15 cellular contexts compared by ENCODE assay signal in genomic region chr3:48596157-48596556, GRCh38. TPM values are rescaled to one million over a fixed set of nuclear protein-coding genes. Genes with fewer than 3 reads are reported as not detected.
DNase-seq lines count a peak whose midpoint lies in the region; ATAC-seq and TF ChIP-seq lines count a peak whose summit lies in the region.
"Had no signal": no experiment of that assay in that cellular context is flagged by ENCODE, and none has a peak within 500 bp of the region (broad histone marks: within the 10 kb centered on the region; RNA-seq: fewer than 3 reads in every experiment).

No MANE protein-coding gene starts in this region.

- WGBS in trophoblast cell (ENCODE audit: extremely low coverage, insufficient coverage, insufficient read length) = no CpG with 5 or more reads among the region's 5 CpGs

- H3K27ac ChIP-seq in RWPE2 (ENCODE audit: poor library complexity, severe bottlenecking) (peak overlapping the region; percentile 98), fibroblast of lung (ENCODE audit: insufficient read depth, low read length) (peak overlapping the region; percentile 74), trophoblast cell (ENCODE audit: low read depth, low read length) (peak overlapping the region; percentile 93)

- no peaks in the 10 kb centered on the region for H3K9me3 ChIP-seq in RWPE2 (ENCODE audit: severe bottlenecking)
- no peaks in the 10 kb centered on the region for H3K9me3 ChIP-seq in fibroblast of lung (ENCODE audit: control insufficient read depth, insufficient read depth, low read depth, low read length)
- no peaks in the 10 kb centered on the region for H3K9me3 ChIP-seq in trophoblast cell (ENCODE audit: insufficient read depth, low read depth, low read length)

- no peak for TF ChIP-seq CTCF in Calu3 (IDR thresholded peaks at IDR 0.05; ENCODE audit: unreplicated experiment)
- TF ChIP-seq CTCF in RWPE2 (IDR thresholded peaks at IDR 0.05; ENCODE audit: poor library complexity, severe bottlenecking) = no peak
- TF ChIP-seq CTCF in fibroblast of lung (conservative IDR thresholded peaks at IDR 0.05 in 1 of 2, IDR thresholded peaks at IDR 0.05 in 1 of 2; ENCODE audit: low read depth in 1 of 2, low read length in 2 of 2) = no peak

- H4K12ac ChIP-seq in trophoblast cell (ENCODE audit: low read depth, low read length) = peak overlapping the region; percentile 18

- H3K4me1 ChIP-seq in RWPE2 (ENCODE audit: insufficient read depth, poor library complexity, severe bottlenecking) (peaks cover 48% of the 10 kb centered on the region), fibroblast of lung (ENCODE audit: control insufficient read depth, extremely low read depth, insufficient read depth, low read length) (peaks cover 47% of the 10 kb centered on the region), trophoblast cell (ENCODE audit: control insufficient read depth in 1 of 2, insufficient read depth in 2 of 2, low read length in 2 of 2) (peaks cover 55% of the 10 kb centered on the region in 2 experiments)

- H2BK12ac ChIP-seq in trophoblast cell (ENCODE audit: low read length) = peak overlapping the region; percentile 84

- peak overlapping the region; percentile 91 for H2AK5ac ChIP-seq in trophoblast cell (ENCODE audit: low read length)

- H3K9me3 Mint-ChIP-seq in Calu3 (ENCODE audit: low read depth, unreplicated experiment) = no peaks in the 10 kb centered on the region

- H3K4me1 Mint-ChIP-seq in Calu3 (ENCODE audit: low read depth, unreplicated experiment) = peaks cover 13% of the 10 kb centered on the region

- CTCF ChIA-PET in Calu3 (lab: Charles Lee) = interaction anchor here (0.9 kb wide), 1 partner anchor 11 kb away, joined by 3 read pairs; no protein-coding TSS in a partner anchor

- H4K20me1 ChIP-seq in fibroblast of lung (ENCODE audit: control insufficient read depth, extremely low read depth, insufficient read depth, low read length) = no peaks in the 10 kb centered on the region

- ATAC-seq in RWPE2 (ENCODE audit: low read depth) = no peak

- H3K4me3 Mint-ChIP-seq in Calu3 (ENCODE audit: low read depth, unreplicated experiment) = peak overlapping the region; percentile 67

- H3K23ac ChIP-seq in trophoblast cell (ENCODE audit: low read length) = no peak overlapping the region

- no peak overlapping the region for H3K9ac ChIP-seq in fibroblast of lung (ENCODE audit: insufficient read depth, low read length)
- no peak overlapping the region for H3K9ac ChIP-seq in trophoblast cell (ENCODE audit: low read length)

- H3K79me2 ChIP-seq in fibroblast of lung (ENCODE audit: control insufficient read depth, insufficient read depth, low read length) = no peaks in the 10 kb centered on the region
- H3K79me2 ChIP-seq in trophoblast cell (ENCODE audit: control insufficient read depth, insufficient read depth, low read length, poor library complexity) = peaks cover 14% of the 10 kb centered on the region

- H3K36me3 Mint-ChIP-seq in Calu3 (ENCODE audit: insufficient read depth, unreplicated experiment) = peaks cover 33% of the 10 kb centered on the region

- peak overlapping the region; percentile 82 for H3K27ac Mint-ChIP-seq in Calu3 (ENCODE audit: unreplicated experiment)

- H2BK120ac ChIP-seq in trophoblast cell (ENCODE audit: insufficient read depth, low read length, poor library complexity) = peak overlapping the region; percentile 88

- H3K27me3 ChIP-seq in RWPE2 (ENCODE audit: insufficient read depth, poor library complexity, severe bottlenecking) (no peaks in the 10 kb centered on the region), fibroblast of lung (ENCODE audit: control insufficient read depth, insufficient read depth, low read length) (no peaks in the 10 kb centered on the region), trophoblast cell (ENCODE audit: insufficient read depth, low read length) (no peaks in the 10 kb centered on the region)

- H3K36me3 ChIP-seq in RWPE2 (ENCODE audit: low read depth) (peaks cover 60% of the 10 kb centered on the region), fibroblast of lung (ENCODE audit: control insufficient read depth, insufficient read depth, low read length) (peaks cover 22% of the 10 kb centered on the region), trophoblast cell (ENCODE audit: control insufficient read depth in 1 of 2, insufficient read depth in 2 of 2, low read length in 2 of 2) (peaks cover 49 to 50% of the 10 kb centered on the region in 2 experiments)

- H3K27me3 Mint-ChIP-seq in Calu3 (ENCODE audit: unreplicated experiment) = peaks cover 3% of the 10 kb centered on the region

- peaks cover 42% of the 10 kb centered on the region for H3K79me1 ChIP-seq in trophoblast cell (ENCODE audit: low read length)

- H3K4me3 ChIP-seq in RWPE2 (ENCODE audit: severe bottlenecking) (no peak overlapping the region), fibroblast of lung (replicated peaks in 1 of 4; ENCODE audit: control extremely low read depth in 1 of 4, insufficient read depth in 1 of 4, low read depth in 3 of 4, low read length in 4 of 4) (no peak overlapping the region), trophoblast cell (ENCODE audit: low read depth, low read length) (no peak overlapping the region)

- intact Hi-C loops in Calu3 (cut with micrococcal nuclease; ENCODE audit: unreplicated experiment) = loop anchor here (5.0 kb wide), 1 partner anchor 34 kb away; the partner anchor contains the start of gene UCN2

- peak overlapping the region; percentile 79 for H4K91ac ChIP-seq in trophoblast cell (ENCODE audit: low read depth, low read length)

- peak overlapping the region; percentile 71 for H4K8ac ChIP-seq in trophoblast cell (ENCODE audit: low read depth, low read length)

- no TSS peak for BruUV-seq in Calu3 (replicated peaks; lab: Mats Ljungman, UMichigan)

- peak overlapping the region; percentile 46 for H3K4ac ChIP-seq in trophoblast cell (ENCODE audit: low read depth, low read length)

- peak overlapping the region; percentile 86 for H3K14ac ChIP-seq in trophoblast cell (ENCODE audit: low read length)

- H2AFZ ChIP-seq in fibroblast of lung (ENCODE audit: low read length) (no peak overlapping the region), trophoblast cell (ENCODE audit: insufficient read depth, low read length, poor library complexity) (no peak overlapping the region)

- DNase-seq in Calu3 (no peak), RWPE2 (ENCODE audit: low spot score) (no peak), fibroblast of lung (ENCODE audit: low read depth in 2 of 2) (no peak), trophoblast cell (no peak), NCI-H1048 (lab: John Stamatoyannopoulos, UW) (no peak), NCI-H2196 (lab: John Stamatoyannopoulos, UW; ENCODE audit: unreplicated experiment) (no peak), A172 (ENCODE audit: low spot score) (no peak)
- no peak for DNase-seq in activated CD4-positive, alpha-beta T cell treated with anti-CD3 and anti-CD28 coated beads for 4 hours
- DNase-seq: activated naive CD4-positive, alpha-beta T cell; KG1; NCI-H2107; occipital lobe; T-helper 9 cell had no signal

- H3K4me2 ChIP-seq in fibroblast of lung (ENCODE audit: extremely low read depth, insufficient read depth, low read length) (no peak overlapping the region), trophoblast cell (ENCODE audit: low read length) (peak overlapping the region; percentile 18)

- peak overlapping the region; percentile 87 for H2BK5ac ChIP-seq in trophoblast cell (ENCODE audit: low read depth, low read length, poor library complexity)

- peak overlapping the region; percentile 83 for H3K18ac ChIP-seq in trophoblast cell (ENCODE audit: low read length)

RNA-seq across cellular contexts. Expression of gene COL7A1, which starts 1.0 kb away (rescaled TPM):
- total RNA-seq in Calu3 (2022) = 8.6 and 13.9 TPM in 2 replicates
- 15.9 and 36.7 TPM in 2 replicates for total RNA-seq in fibroblast of lung
- 3.4 and 3.6 TPM in 2 replicates for polyA plus RNA-seq in fibroblast of lung
- 14.5 and 16.0 TPM in 2 replicates for polyA plus RNA-seq in fibroblast of lung (2012)
- polyA minus RNA-seq in fibroblast of lung (ENCODE audit: low replicate concordance) = 23.6 and 24.3 TPM in 2 replicates
- polyA plus RNA-seq in trophoblast cell (2013) = 23.1 and 26.0 TPM in 2 replicates
- total RNA-seq in A172 (2014; rRNA removed; shearing (Covaris generic)) = 105 and 128 TPM in 2 replicates

RNA-seq across cellular contexts. Expression of gene UQCRC1, which starts 13.3 kb away (rescaled TPM):
- 196 and 207 TPM in 2 replicates for total RNA-seq in Calu3 (2022)
- total RNA-seq in fibroblast of lung = 294 and 366 TPM in 2 replicates
- 226 and 289 TPM in 2 replicates for polyA plus RNA-seq in fibroblast of lung
- 236 and 297 TPM in 2 replicates for polyA plus RNA-seq in fibroblast of lung (2012)
- polyA minus RNA-seq in fibroblast of lung (ENCODE audit: low replicate concordance) = 1,337 and 1,368 TPM in 2 replicates
- 164 and 166 TPM in 2 replicates for polyA plus RNA-seq in trophoblast cell (2013)
- 485 and 565 TPM in 2 replicates for total RNA-seq in A172 (2014; rRNA removed; shearing (Covaris generic))

RNA-seq across cellular contexts. Expression of gene TMEM89, which starts 25.4 kb away (rescaled TPM):
- total RNA-seq in Calu3 (2022) (not detected in 2 replicates), fibroblast of lung (not detected in 2 replicates)
- not detected in 2 replicates for polyA plus RNA-seq in fibroblast of lung
- not detected in 2 replicates for polyA plus RNA-seq in fibroblast of lung (2012)
- polyA minus RNA-seq in fibroblast of lung (ENCODE audit: low replicate concordance) = not detected in 2 replicates
- polyA plus RNA-seq in trophoblast cell (2013) = not detected in 2 replicates
- total RNA-seq in A172 (2014; rRNA removed; shearing (Covaris generic)) = not detected in 2 replicates
- total RNA-seq: kidney, occipital lobe had no signal
- polyA plus RNA-seq: BJ had no signal

RNA-seq across cellular contexts. Expression of gene UCN2, which starts 32.6 kb away (rescaled TPM):
- total RNA-seq in Calu3 (2022) (0.34 and 0.94 TPM in 2 replicates), fibroblast of lung (0.26 and 0.66 TPM in 2 replicates)
- 0.07 and 0.27 TPM in 2 replicates for polyA plus RNA-seq in fibroblast of lung
- polyA plus RNA-seq in fibroblast of lung (2012) = 0.32 and 0.40 TPM in 2 replicates
- 3.8 TPM in 1 of 2 replicates, not detected in the other for polyA minus RNA-seq in fibroblast of lung (ENCODE audit: low replicate concordance)
- 1.4 and 1.7 TPM in 2 replicates for polyA plus RNA-seq in trophoblast cell (2013)
- total RNA-seq in A172 (2014; rRNA removed; shearing (Covaris generic)) = 1.3 and 5.0 TPM in 2 replicates
- total RNA-seq: kidney, occipital lobe had no signal

RNA-seq across cellular contexts. Expression of gene SLC26A6, which starts 39.1 kb away (rescaled TPM):
- total RNA-seq in Calu3 (2022) (21.6 and 27.0 TPM in 2 replicates), fibroblast of lung (32.9 and 36.3 TPM in 2 replicates)
- polyA plus RNA-seq in fibroblast of lung = 13.3 and 20.9 TPM in 2 replicates
- 9.4 and 16.6 TPM in 2 replicates for polyA plus RNA-seq in fibroblast of lung (2012)
- polyA minus RNA-seq in fibroblast of lung (ENCODE audit: low replicate concordance) = 29.8 and 88.3 TPM in 2 replicates
- 27.3 and 27.9 TPM in 2 replicates for polyA plus RNA-seq in trophoblast cell (2013)
- total RNA-seq in A172 (2014; rRNA removed; shearing (Covaris generic)) = 16.9 and 17.5 TPM in 2 replicates
